1 cellular context compared by ENCODE assay signal in genomic region chr15:75817151-75817935, GRCh38.
TF ChIP-seq lines count a peak whose summit lies in the region.

No MANE protein-coding gene starts in this region.

TF ChIP-seq in IMR-90, 13 proteins besides CTCF, POLR2A, EP300 and RAD21 (continued from another document):
- TF ChIP-seq MXI1 (IDR thresholded peaks at IDR 0.05; ENCODE audit: borderline replicate concordance, low read depth, low read length): no peak
- no peak for TF ChIP-seq ELK1 (IDR thresholded peaks at IDR 0.05; ENCODE audit: borderline replicate concordance, low read depth, low read length)
- no peak for TF ChIP-seq NFE2L2 (IDR thresholded peaks at IDR 0.05; ENCODE audit: low read depth, low read length)
- TF ChIP-seq RCOR1 (IDR thresholded peaks at IDR 0.05; ENCODE audit: insufficient replicate concordance, low read length): no peak
- TF ChIP-seq MAZ (IDR thresholded peaks at IDR 0.05; ENCODE audit: borderline replicate concordance, low read depth, low read length): no peak
